24 cellular contexts compared by ENCODE assay signal in the genomic region with DNA sequence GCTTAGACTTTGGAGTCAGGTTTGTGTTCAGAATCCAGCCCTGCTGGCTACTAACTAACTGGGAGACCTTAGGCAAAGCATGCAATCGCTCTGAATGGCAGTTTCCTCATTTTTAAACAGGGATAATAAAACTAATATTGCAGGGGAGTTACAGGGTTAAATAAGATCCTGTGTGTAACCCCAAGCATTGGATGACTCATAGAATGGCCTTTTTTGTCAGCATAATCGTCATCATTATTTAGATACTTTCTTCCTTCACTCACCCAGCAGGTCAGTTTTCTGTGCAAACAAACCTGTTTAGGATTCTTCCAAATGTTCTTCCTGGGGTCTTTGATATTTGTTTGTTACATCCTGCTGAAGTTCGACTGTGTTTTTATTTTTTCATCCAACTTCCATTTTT.
A peak's percentile ranks its signal among the peaks of the same experiment; 100 is the strongest.
DNase-seq lines count a peak whose midpoint lies in the region; ATAC-seq and TF ChIP-seq lines count a peak whose summit lies in the region.
"Had no signal": no experiment of that assay in that cellular context is flagged by ENCODE, and none has a peak within 500 bp of the region (broad histone marks: within the 10 kb centered on the region; RNA-seq: fewer than 3 reads in every experiment).

No MANE protein-coding gene starts in this region.

- H3K27ac ChIP-seq in foreskin keratinocyte = no peak overlapping the region
- H3K27ac ChIP-seq: sigmoid colon, SJCRH30, thoracic aorta, WERI-Rb-1 had no signal

- no peak overlapping the region for H3K4me3 ChIP-seq in AG10803 (ENCODE audit: low read length)
- H3K4me3 ChIP-seq: sigmoid colon, SJCRH30, thoracic aorta had no signal

- TF ChIP-seq CTCF in AG10803 (conservative IDR thresholded peaks at IDR 0.05; ENCODE audit: low read length) (no peak), foreskin keratinocyte (conservative IDR thresholded peaks at IDR 0.05) (no peak)

- peak; percentile 47 for ATAC-seq in foreskin keratinocyte
- ATAC-seq in HG03565 (IDR thresholded peaks at IDR 0.05; ENCODE audit: unreplicated experiment) = no peak
- ATAC-seq: left cardiac atrium; naive thymus-derived CD8-positive, alpha-beta T cell; stimulated activated effector memory CD8-positive, alpha-beta T cell treated with anti-CD3 and anti-CD28 coated beads, Interleukin-12 subunit alpha, Interleukin-12 subunit beta, amount 100 ng/mL, for 72 hours had no signal

- H3K4me1 ChIP-seq in foreskin keratinocyte = peaks cover 20% of the 10 kb centered on the region
- H3K4me1 ChIP-seq: sigmoid colon had no signal

- DNase-seq in AG10803 (ENCODE audit: low read depth) (peak; percentile 12), HT1080 (ENCODE audit: low read depth) (peak; percentile 6), astrocyte of the hippocampus (ENCODE audit: low read depth, low spot score) (peak; percentile 33), foreskin keratinocyte (peak in 1 of 2 donors; percentile 43), DMS 273 (lab: John Stamatoyannopoulos, UW; ENCODE audit: unreplicated experiment) (no peak), NCI-H510A treated with DMSO at 0.1 percent for 48 hours (lab: John Stamatoyannopoulos, UW) (no peak), nucleus accumbens (lab: John Stamatoyannopoulos, UW) (no peak)
- DNase-seq: activated CD8-positive, alpha-beta memory T cell treated with anti-CD3 and anti-CD28 coated beads, Interleukin-2, amount 50 U/mL, for 4 hours; activated effector memory CD4-positive, alpha-beta T cell treated with anti-CD3 and anti-CD28 coated beads, Interleukin-2, amount 50 U/mL, for 16 hours; CD4-positive, CD25-positive, alpha-beta regulatory T cell; dermis blood vessel endothelial cell; left cardiac atrium; mesendoderm; naive thymus-derived CD8-positive, alpha-beta T cell; NCI-H1436; NCI-H82; OCI-M1; sigmoid colon; SJCRH30; T-helper 2 cell; WERI-Rb-1 had no signal

- no peaks in the 10 kb centered on the region for H3K27me3 ChIP-seq in foreskin keratinocyte
- H3K27me3 ChIP-seq: sigmoid colon, SJCRH30 had no signal

Comparison
In these comparisons a context has a peak if more than half of its experiments do, and no peak if none do; other contexts are left out.
1. DNase-seq: peak in AG10803 (single experiment), HT1080 (single experiment) and astrocyte of the hippocampus (single experiment); none in DMS 273 (single experiment), NCI-H510A treated with DMSO at 0.1 percent for 48 hours (single experiment) and nucleus accumbens (0 of 56).